In the genomic region with DNA sequence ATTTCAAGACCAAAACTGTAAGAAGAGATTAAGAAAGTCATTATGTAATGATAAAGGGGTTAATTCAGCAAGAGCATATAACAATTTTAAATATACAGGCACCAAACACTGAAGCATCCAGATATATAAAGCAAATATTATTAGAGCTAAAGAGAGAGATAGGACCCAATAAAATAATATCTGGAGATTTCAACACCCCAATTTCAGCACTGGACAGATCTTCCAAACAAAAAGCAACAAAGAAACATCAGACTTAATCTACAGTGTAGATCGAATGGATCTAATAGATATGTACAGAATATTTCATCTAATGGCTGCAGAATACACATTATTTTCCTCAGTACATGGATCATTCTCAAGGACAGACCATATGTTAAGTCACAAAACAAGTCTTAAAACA, we compare ENCODE assay signal across 31 cellular contexts.
"Had no signal": no experiment of that assay in that cellular context is flagged by ENCODE, and none has a peak within 500 bp of the region (broad histone marks: within the 10 kb centered on the region; RNA-seq: fewer than 3 reads in every experiment).

No MANE protein-coding gene starts in this region.

- H3K36me3 ChIP-seq: neural progenitor cell, ovary, spleen, suprapubic skin, tibial artery, transverse colon, upper lobe of right lung, uterus had no signal

- H3K27ac Mint-ChIP-seq: natural killer cell; nephron; neural progenitor cell; progenitor cell of endocrine pancreas; stimulated activated memory B cell treated with anti-CD40 and anti-IgM and Interleukin-4, amounts not matched to agents 10 μg/mL and 1 μg/mL and 100 μg/mL, for 72 hours; stimulated activated naive CD8-positive, alpha-beta T cell treated with anti-CD3 and anti-CD28 coated beads, Interleukin-15, amount 100 ng/mL, for 72 hours; type B pancreatic cell had no signal

- H3K9me3 Mint-ChIP-seq: natural killer cell; nephron; neural progenitor cell; stimulated activated naive CD8-positive, alpha-beta T cell treated with anti-CD3 and anti-CD28 coated beads, Interleukin-15, amount 100 ng/mL, for 72 hours; type B pancreatic cell had no signal

- H3K4me2 ChIP-seq: neural progenitor cell, smooth muscle cell had no signal

- H2AFZ ChIP-seq: neural progenitor cell, parathyroid adenoma had no signal

- H3K9me3 ChIP-seq: ovary, psoas muscle, spleen, suprapubic skin, testis, tibial artery, transverse colon, upper lobe of right lung, uterus had no signal

- H3K27me3 ChIP-seq: neural progenitor cell, ovary, suprapubic skin, testis, transverse colon, upper lobe of right lung, uterus had no signal

- H3K27ac ChIP-seq: neural progenitor cell, ovary, parathyroid adenoma, psoas muscle, skin epidermis, spleen, suprapubic skin, testis, tibial artery, transverse colon, upper lobe of right lung, uterus had no signal

- DNase-seq: natural killer cell; occipital lobe; ovary; posterior cingulate gyrus; psoas muscle; right cardiac atrium; spleen; stimulated activated CD4-positive, alpha-beta T cell treated with anti-CD3 and anti-CD28 coated beads, Interleukin-12 subunit alpha, Interleukin-12 subunit beta, amount 100 ng/mL, for 4 hours; stimulated activated CD4-positive, alpha-beta T cell treated with anti-CD3 and anti-CD28 coated beads, Interleukin-1b, Interleukin-23, amount 100 ng/mL, for 48 hours; stimulated activated CD4-positive, alpha-beta T cell treated with anti-CD3 and anti-CD28 coated beads, Interleukin-4, amount 100 ng/mL, for 1 hour; stimulated activated CD4-positive, alpha-beta T cell treated with anti-CD3 and anti-CD28 coated beads, Interleukin-4, amount 100 ng/mL, for 4 hours; stimulated activated CD8-positive, alpha-beta memory T cell treated with anti-CD3 and anti-CD28 coated beads, Interleukin-4, amount 100 ng/mL, for 48 hours; stimulated activated naive CD4-positive, alpha-beta T cell; stimulated activated naive CD8-positive, alpha-beta T cell treated with anti-CD3 and anti-CD28 coated beads, Interleukin-15, amount 100 ng/mL, for 72 hours; stimulated activated naive CD8-positive, alpha-beta T cell treated with anti-CD3 and anti-CD28 coated beads, Interleukin-15, Interleukin-2, amounts not matched to agents 100 U/mL and 50 U/mL, for 24 hours; substantia nigra; testis; tibial artery; transverse colon; upper lobe of right lung; uterus had no signal

- H3K27me3 Mint-ChIP-seq: progenitor cell of endocrine pancreas; stimulated activated naive CD8-positive, alpha-beta T cell treated with anti-CD3 and anti-CD28 coated beads, Interleukin-15, amount 100 ng/mL, for 72 hours; type B pancreatic cell had no signal

- H3K36me3 Mint-ChIP-seq: natural killer cell; neural progenitor cell; stimulated activated memory B cell treated with anti-CD40 and anti-IgM and Interleukin-4, amounts not matched to agents 10 μg/mL and 1 μg/mL and 100 μg/mL, for 72 hours; type B pancreatic cell had no signal

- H3K4me3 Mint-ChIP-seq: natural killer cell; nephron; neural progenitor cell; stimulated activated memory B cell treated with anti-CD40 and anti-IgM and Interleukin-4, amounts not matched to agents 10 μg/mL and 1 μg/mL and 100 μg/mL, for 72 hours; stimulated activated naive CD8-positive, alpha-beta T cell treated with anti-CD3 and anti-CD28 coated beads, Interleukin-15, amount 100 ng/mL, for 72 hours; type B pancreatic cell had no signal

- H3K79me2 ChIP-seq: parathyroid adenoma had no signal

- ATAC-seq: natural killer cell; psoas muscle; right cardiac atrium; sciatic nerve; stimulated activated memory B cell treated with anti-CD40 and anti-IgM and Interleukin-4, amounts not matched to agents 10 μg/mL and 1 μg/mL and 100 μg/mL, for 72 hours; stimulated activated naive CD8-positive, alpha-beta T cell treated with anti-CD3 and anti-CD28 coated beads, Interleukin-15, amount 100 ng/mL, for 72 hours; stimulated activated naive CD8-positive, alpha-beta T cell treated with anti-CD3 and anti-CD28 coated beads, Interleukin-15, Interleukin-2, amounts not matched to agents 100 U/mL and 50 U/mL, for 24 hours; upper lobe of right lung had no signal

- H3K4me3 ChIP-seq: neural progenitor cell, ovary, psoas muscle, skin epidermis, smooth muscle cell, spleen, suprapubic skin, testis, tibial artery, transverse colon, upper lobe of right lung, uterus had no signal

- H3K4me1 Mint-ChIP-seq: stimulated activated memory B cell treated with anti-CD40 and anti-IgM and Interleukin-4, amounts not matched to agents 10 μg/mL and 1 μg/mL and 100 μg/mL, for 72 hours; stimulated activated naive CD8-positive, alpha-beta T cell treated with anti-CD3 and anti-CD28 coated beads, Interleukin-15, amount 100 ng/mL, for 72 hours had no signal

- H3K4me1 ChIP-seq: neural progenitor cell, testis, tibial artery, uterus had no signal
